In genomic region chr20:62793757-62794006, GRCh38 we compare ENCODE assay signal across 8 cellular contexts. TPM values are rescaled to one million over a fixed set of nuclear protein-coding genes. Genes with fewer than 3 reads are reported as not detected.
A peak's percentile ranks its signal among the peaks of the same experiment; 100 is the strongest.
DNase-seq lines count a peak whose midpoint lies in the region; ATAC-seq, FAIRE-seq and TF ChIP-seq lines count a peak whose summit lies in the region.

No MANE protein-coding gene starts in this region.

- in situ Hi-C loops in brain microvascular endothelial cell (cut with HindIII; ENCODE audit: low pct_ligation_motif_present, low sequenced_read_pairs): no loop called here

- H3K27me3 ChIP-seq in brain microvascular endothelial cell (replicated peaks) (no peaks in the 10 kb centered on the region), muscle layer of duodenum (ENCODE audit: low read depth, low read length) (no peaks in the 10 kb centered on the region)

- POLR2A ChIA-PET in A549 (lab: Yijun Ruan, JAX): interaction anchor here (0.9 to 1.7 kb wide), 8 partner anchors 9 to 170 kb away, joined by 3 to 16 read pairs (median 5); partner anchors contain the start of gene SLCO4A1

- TF ChIP-seq CTCF in A549 (IDR thresholded peaks at IDR 0.05) (no peak), brain microvascular endothelial cell (IDR thresholded peaks at IDR 0.05; ENCODE audit: low read depth, low read length, missing control alignments) (no peak)

- H3K4me3 ChIP-seq in A549: peak overlapping the region; percentile 28; the same call in 1 of the 3 replicates
- H3K4me3 ChIP-seq in brain microvascular endothelial cell (ENCODE audit: low read depth, low read length): peak overlapping the region; percentile 35
- peak overlapping the region; percentile 50 to 53 for H3K4me3 ChIP-seq in muscle layer of duodenum (ENCODE audit: low read depth in 1 of 2, low read length in 2 of 2)

- no peak for TF ChIP-seq RAD21 in A549 (conservative IDR thresholded peaks at IDR 0.05 in 1 of 2, IDR thresholded peaks at IDR 0.05 in 1 of 2)

- H3K4me1 ChIP-seq in A549: peaks cover 29% of the 10 kb centered on the region
- H3K4me1 ChIP-seq in muscle layer of duodenum (ENCODE audit: control insufficient read depth in 1 of 2, insufficient read depth in 2 of 2, low read length in 2 of 2): peaks cover 0 to 28% of the 10 kb centered on the region in 2 donors

- 43% methylated on average over 3 of the region's 7 CpGs for WGBS in A549 (ENCODE audit: missing lambda C conversion rate)

- TF ChIP-seq EP300 in A549 (IDR thresholded peaks at IDR 0.05): no peak

- H3K9me3 ChIP-seq in A549: no peaks in the 10 kb centered on the region
- H3K9me3 ChIP-seq in muscle layer of duodenum (ENCODE audit: control insufficient read depth in 1 of 2, low read length in 2 of 2): no peaks in the 10 kb centered on the region

- CTCF ChIA-PET in A549 (lab: Yijun Ruan, JAX): interaction anchor here (1.0 to 10.3 kb wide), 5 partner anchors 14 to 177 kb away, joined by 3 to 311 read pairs (median 12); partner anchors contain the start of gene NTSR1

- ATAC-seq in A549: no peak
- peak; percentile 8 for ATAC-seq in HG03571 (IDR thresholded peaks at IDR 0.05; ENCODE audit: unreplicated experiment)

- peak overlapping the region; percentile 87 for H3K4me2 ChIP-seq in A549

- no peak for FAIRE-seq in A549 (lab: Jason Lieb, UNC)

- H3K36me3 ChIP-seq in brain microvascular endothelial cell (replicated peaks): peaks cover 5% of the 10 kb centered on the region
- H3K36me3 ChIP-seq in muscle layer of duodenum (ENCODE audit: control insufficient read depth in 1 of 2, insufficient read depth in 2 of 2, low read length in 2 of 2): peaks cover 0 to 9% of the 10 kb centered on the region in 2 donors

- TF ChIP-seq POLR2A in A549 (IDR thresholded peaks at IDR 0.05; ENCODE audit: low read length): no peak

- peak overlapping the region; percentile 77 to 81 for H3K27ac ChIP-seq in A549
- H3K27ac ChIP-seq in brain microvascular endothelial cell: peak overlapping the region; percentile 45
- H3K27ac ChIP-seq in muscle layer of duodenum (ENCODE audit: low read length): peak overlapping the region; percentile 80

- DNase-seq in A549 (ENCODE audit: low read depth in 1 of 2, low spot score in 1 of 2) (no peak), brain microvascular endothelial cell (no peak), AG08395 (ENCODE audit: low spot score) (no peak), NCI-H510A (lab: John Stamatoyannopoulos, UW) (no peak), NCI-H187 treated with DMSO at 0.1 percent for 48 hours (lab: John Stamatoyannopoulos, UW) (no peak)
- no peak for DNase-seq in stimulated activated CD4-positive, alpha-beta T cell treated with anti-CD3 and anti-CD28 coated beads, Interleukin-4, amount 100 ng/mL, for 4 hours

TF ChIP-seq in A549, 52 proteins besides CTCF, POLR2A, EP300 and RAD21:
- TF ChIP-seq USF2 (IDR thresholded peaks at IDR 0.05): peak; percentile 57
- TF ChIP-seq SREBF2 (IDR thresholded peaks at IDR 0.05): no peak

RNA-seq across cellular contexts. Expression of gene MRGBP, which starts 2.6 kb away (rescaled TPM):
- polyA plus RNA-seq in A549 (2011; rRNA removed) (14.6 and 21.1 TPM in 2 replicates), A549 (2017; fragmentation: RNase III; extraction: RNeasy Plus Mini Kit Qiagen cat#74134 plus additional on column Dnase treatment) (16.8 to 18.4 TPM (median 17.5 TPM) in 3 replicates)
- 23.8 and 26.4 TPM in 2 replicates for polyA plus RNA-seq in A549 (2012; cell fraction: cytosol; rRNA removed)
- 24.0 and 25.2 TPM in 2 replicates for polyA plus RNA-seq in A549 (2012; cell fraction: nucleus; rRNA removed)
- polyA minus RNA-seq in A549 (2011; rRNA and poly(A)+ RNA removed): 15.9 and 18.8 TPM in 2 replicates

RNA-seq across cellular contexts. Expression of gene OGFR, which starts 11.0 kb away (rescaled TPM):
- polyA plus RNA-seq in A549 (2011; rRNA removed) (15.9 and 16.1 TPM in 2 replicates), A549 (2017; fragmentation: RNase III; extraction: RNeasy Plus Mini Kit Qiagen cat#74134 plus additional on column Dnase treatment) (33.7 to 36.7 TPM (median 35.6 TPM) in 3 replicates)
- polyA plus RNA-seq in A549 (2012; cell fraction: cytosol; rRNA removed): 37.8 and 39.1 TPM in 2 replicates
- polyA plus RNA-seq in A549 (2012; cell fraction: nucleus; rRNA removed): 58.1 and 61.4 TPM in 2 replicates
- polyA minus RNA-seq in A549 (2011; rRNA and poly(A)+ RNA removed): 17.2 and 17.6 TPM in 2 replicates

RNA-seq across cellular contexts. Expression of gene COL9A3, which starts 23.2 kb away (rescaled TPM):
- polyA plus RNA-seq in A549 (2011; rRNA removed): 0.26 and 0.41 TPM in 2 replicates
- 0.62 and 0.67 TPM in 2 replicates for polyA plus RNA-seq in A549 (2012; cell fraction: cytosol; rRNA removed)
- 2.1 and 2.5 TPM in 2 replicates for polyA plus RNA-seq in A549 (2012; cell fraction: nucleus; rRNA removed)
- polyA plus RNA-seq in A549 (2017; fragmentation: RNase III; extraction: RNeasy Plus Mini Kit Qiagen cat#74134 plus additional on column Dnase treatment): 0.42 to 0.54 TPM (median 0.49 TPM) in 3 replicates
- polyA minus RNA-seq in A549 (2011; rRNA and poly(A)+ RNA removed): 0.29 TPM in 1 of 2 replicates, not detected in the other
